Comparison of ENCODE assay signal across 8 cellular contexts in the genomic region with DNA sequence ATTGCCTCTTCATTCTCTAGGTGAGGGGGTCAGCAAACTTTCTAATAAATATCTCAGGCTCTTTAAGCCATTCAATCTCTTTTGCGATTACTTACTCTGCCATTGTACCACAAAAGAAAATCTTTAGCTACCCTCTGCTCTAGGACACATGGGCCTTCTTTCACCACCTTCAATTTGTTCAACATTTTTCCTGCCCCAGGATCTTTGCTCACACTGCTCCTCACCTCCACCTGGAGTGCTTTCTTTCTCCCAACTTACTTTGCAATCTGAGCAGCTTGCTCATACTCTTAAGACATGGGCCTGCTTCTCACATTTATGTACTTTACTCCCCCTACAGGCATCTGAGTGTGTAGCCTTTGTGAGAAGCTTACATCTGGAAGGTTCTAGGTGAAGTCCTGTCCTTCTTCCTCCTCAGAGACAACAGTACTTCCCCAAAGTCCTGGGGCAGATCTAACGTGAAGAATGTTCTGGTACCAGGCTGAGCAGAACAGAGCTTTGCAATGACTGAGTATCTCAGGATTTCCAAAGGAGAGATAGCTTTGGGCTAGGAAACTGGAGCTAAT. TPM values are rescaled to one million over a fixed set of nuclear protein-coding genes. Genes with fewer than 3 reads are reported as not detected.
A peak's percentile ranks its signal among the peaks of the same experiment; 100 is the strongest.
DNase-seq lines count a peak whose midpoint lies in the region; ATAC-seq and TF ChIP-seq lines count a peak whose summit lies in the region.

No MANE protein-coding gene starts in this region.

- ATAC-seq in GM19395 (IDR thresholded peaks at IDR 0.05; ENCODE audit: unreplicated experiment) (peak; percentile 91), HG03457 (IDR thresholded peaks at IDR 0.05; ENCODE audit: unreplicated experiment) (peak; percentile 77), T-helper 17 cell (peak; percentile 48)

- CTCF ChIA-PET in activated CD4-positive, alpha-beta memory T cell treated with anti-CD3 and anti-CD28 coated beads, Interleukin-2, amount 10 ng/mL, durations not matched to agents 7 days and 5 days (lab: Charles Lee): interaction anchor here (0.7 to 1.2 kb wide), 5 partner anchors 8 to 822 kb away, joined by 3 to 5 read pairs (median 4); no protein-coding TSS in a partner anchor

- H3K18ac ChIP-seq in neuronal stem cell (ENCODE audit: low read length): no peak overlapping the region

- no peaks in the 10 kb centered on the region for H3K79me1 ChIP-seq in neuronal stem cell (ENCODE audit: low read depth, low read length)

- H3K23ac ChIP-seq in neuronal stem cell (ENCODE audit: low read depth, low read length, poor library complexity): no peak overlapping the region

- H3K27ac ChIP-seq in neuronal stem cell (replicated peaks; ENCODE audit: low read length): no peak overlapping the region

- H3K27me3 Mint-ChIP-seq in T-helper 17 cell (peaks cover 14% of the 10 kb centered on the region), glutamatergic neuron (ENCODE audit: unreplicated experiment) (peaks cover 2% of the 10 kb centered on the region)
- peaks cover 5% of the 10 kb centered on the region for H3K27me3 Mint-ChIP-seq in activated CD4-positive, alpha-beta memory T cell treated with anti-CD3 and anti-CD28 coated beads, Interleukin-2, amount 10 ng/mL, durations not matched to agents 7 days and 5 days

- H3K36me3 Mint-ChIP-seq in T-helper 17 cell (ENCODE audit: low read depth) (no peaks in the 10 kb centered on the region), glutamatergic neuron (ENCODE audit: unreplicated experiment) (no peaks in the 10 kb centered on the region)
- no peaks in the 10 kb centered on the region for H3K36me3 Mint-ChIP-seq in activated CD4-positive, alpha-beta memory T cell treated with anti-CD3 and anti-CD28 coated beads, Interleukin-2, amount 10 ng/mL, durations not matched to agents 7 days and 5 days (ENCODE audit: low read depth)

- peak; percentile 40 for TF ChIP-seq CTCF in glutamatergic neuron (IDR thresholded peaks at IDR 0.05; ENCODE audit: partially characterized antibody, unreplicated experiment)

- H3K9ac ChIP-seq in neuronal stem cell (ENCODE audit: low read depth, low read length, poor library complexity): no peak overlapping the region

- peaks cover 3 to 13% of the 10 kb centered on the region in 2 donors for H3K4me1 ChIP-seq in neuronal stem cell (ENCODE audit: control insufficient read depth in 2 of 2, insufficient read depth in 1 of 2, low read depth in 1 of 2, low read length in 2 of 2)

- in situ Hi-C loops in G401 (cut with HindIII; ENCODE audit: low sequenced_read_pairs): no loop called here

- no peak overlapping the region for H3K4ac ChIP-seq in neuronal stem cell (ENCODE audit: low read length)

- H2AK5ac ChIP-seq in neuronal stem cell (ENCODE audit: low read depth, low read length): no peak overlapping the region

- no CpG with 5 or more reads among the region's 2 CpGs for WGBS in neuronal stem cell (ENCODE audit: extremely low coverage in 2 of 2, insufficient read length in 2 of 2, insufficient replicate concordance in 1 of 2), 2 donors

- no peak overlapping the region for H2BK15ac ChIP-seq in neuronal stem cell (ENCODE audit: low read length)

- H2BK5ac ChIP-seq in neuronal stem cell (ENCODE audit: low read length): no peak overlapping the region

- no peaks in the 10 kb centered on the region for H3K9me3 Mint-ChIP-seq in glutamatergic neuron (ENCODE audit: unreplicated experiment)
- no peaks in the 10 kb centered on the region for H3K9me3 Mint-ChIP-seq in activated CD4-positive, alpha-beta memory T cell treated with anti-CD3 and anti-CD28 coated beads, Interleukin-2, amount 10 ng/mL, durations not matched to agents 7 days and 5 days

- no peak overlapping the region for H4K8ac ChIP-seq in neuronal stem cell (ENCODE audit: low read depth, low read length)

- H3K4me3 Mint-ChIP-seq in T-helper 17 cell (peak overlapping the region; percentile 6), glutamatergic neuron (ENCODE audit: unreplicated experiment) (no peak overlapping the region)
- H3K4me3 Mint-ChIP-seq in activated CD4-positive, alpha-beta memory T cell treated with anti-CD3 and anti-CD28 coated beads, Interleukin-2, amount 10 ng/mL, durations not matched to agents 7 days and 5 days: no peak overlapping the region

- no peak overlapping the region for H2BK12ac ChIP-seq in neuronal stem cell (ENCODE audit: low read length)

- H4K91ac ChIP-seq in neuronal stem cell (ENCODE audit: low read depth, low read length, poor library complexity): no peak overlapping the region

- POLR2A ChIA-PET in activated CD4-positive, alpha-beta memory T cell treated with anti-CD3 and anti-CD28 coated beads, Interleukin-2, amount 10 ng/mL, durations not matched to agents 7 days and 5 days (lab: Charles Lee): no interaction called here

- H3K27ac Mint-ChIP-seq in T-helper 17 cell (no peak overlapping the region), glutamatergic neuron (ENCODE audit: unreplicated experiment) (no peak overlapping the region)
- H3K27ac Mint-ChIP-seq in activated CD4-positive, alpha-beta memory T cell treated with anti-CD3 and anti-CD28 coated beads, Interleukin-2, amount 10 ng/mL, durations not matched to agents 7 days and 5 days: no peak overlapping the region

- H3K4me1 Mint-ChIP-seq in T-helper 17 cell: no peaks in the 10 kb centered on the region
- no peaks in the 10 kb centered on the region for H3K4me1 Mint-ChIP-seq in glutamatergic neuron (ENCODE audit: low read depth, unreplicated experiment)
- H3K4me1 Mint-ChIP-seq in activated CD4-positive, alpha-beta memory T cell treated with anti-CD3 and anti-CD28 coated beads, Interleukin-2, amount 10 ng/mL, durations not matched to agents 7 days and 5 days: no peaks in the 10 kb centered on the region

- no peak overlapping the region for H2BK120ac ChIP-seq in neuronal stem cell (ENCODE audit: low read depth, low read length)

- DNase-seq in G401 (ENCODE audit: low spot score) (peak; percentile 9), T-helper 17 cell (no peak), glutamatergic neuron (no peak), neuronal stem cell (ENCODE audit: low spot score) (no peak)
- no peak for DNase-seq in activated CD4-positive, alpha-beta memory T cell treated with anti-CD3 and anti-CD28 coated beads, Interleukin-2, amount 10 ng/mL, durations not matched to agents 7 days and 5 days
- no peak for DNase-seq in stimulated activated CD4-positive, alpha-beta T cell treated with anti-CD3 and anti-CD28 coated beads, Interleukin-15, amount 100 ng/mL, for 24 hours

- H3K27me3 ChIP-seq in neuronal stem cell (ENCODE audit: control insufficient read depth in 3 of 3, insufficient read depth in 3 of 3, low read depth in 1 of 3, low read length in 3 of 3): no peaks in the 10 kb centered on the region

- no peaks in the 10 kb centered on the region for H3K36me3 ChIP-seq in neuronal stem cell (replicated peaks in 1 of 2; ENCODE audit: control insufficient read depth in 2 of 2, insufficient read depth in 2 of 2, low read length in 2 of 2)

- H2AFZ ChIP-seq in neuronal stem cell (ENCODE audit: low read length): no peak overlapping the region

- H3K4me2 ChIP-seq in neuronal stem cell (ENCODE audit: insufficient read depth, low read length, poor library complexity, severe bottlenecking): no peak overlapping the region

- H3K9me3 ChIP-seq in T-helper 17 cell (ENCODE audit: control insufficient read depth, low read length, poor library complexity, severe bottlenecking) (no peaks in the 10 kb centered on the region), neuronal stem cell (replicated peaks in 1 of 2; ENCODE audit: control insufficient read depth in 2 of 2, insufficient read depth in 1 of 2, low read depth in 1 of 2, low read length in 2 of 2) (no peaks in the 10 kb centered on the region)

- no peak overlapping the region for H3K4me3 ChIP-seq in neuronal stem cell (ENCODE audit: low read length in 2 of 2)

- no peak overlapping the region for H3K14ac ChIP-seq in neuronal stem cell (ENCODE audit: low read length)

RNA-seq across cellular contexts. Expression of a gene that starts 55.0 kb away (rescaled TPM):
- 5.3 and 7.3 TPM in 2 replicates for total RNA-seq in G401 (2014; rRNA removed; shearing (Covaris generic))
- under 1 TPM in 1 of 2 donors, not detected in 1; 0.15 TPM for total RNA-seq in T-helper 17 cell
- 16.6 TPM for total RNA-seq in glutamatergic neuron (ENCODE audit: unreplicated experiment)
- total RNA-seq in activated CD4-positive, alpha-beta memory T cell treated with anti-CD3 and anti-CD28 coated beads, Interleukin-2, amount 10 ng/mL, durations not matched to agents 7 days and 5 days: under 1 TPM in 1 of 2 experiments, not detected in 1; 0.23 TPM
- polyA plus RNA-seq in neuronal stem cell (2013, experiment 1 of 2): 12.6 TPM
- polyA plus RNA-seq in neuronal stem cell (2013, experiment 2 of 2): 13.6 TPM
